Comparison of ENCODE assay signal across 8 cellular contexts in genomic region chr18:23828426-23828825, GRCh38.
DNase-seq lines count a peak whose midpoint lies in the region; ATAC-seq, FAIRE-seq and TF ChIP-seq lines count a peak whose summit lies in the region.

No MANE protein-coding gene starts in this region.

- H3K27ac ChIP-seq in right atrium auricular region, result no peak overlapping the region

- H3K4me3 ChIP-seq in GM06990 (replicated peaks; ENCODE audit: low read depth, low read length), result no peak overlapping the region
- no peak overlapping the region for H3K4me3 ChIP-seq in right atrium auricular region

- no peak overlapping the region for H3K4me3 Mint-ChIP-seq in activated CD4-positive, alpha-beta T cell treated with anti-CD3 and anti-CD28 coated beads for 36 hours

- no peaks in the 10 kb centered on the region for H3K36me3 ChIP-seq in GM06990 (ENCODE audit: control insufficient read depth, insufficient read depth, low read length)
- H3K36me3 ChIP-seq in right atrium auricular region, result no peaks in the 10 kb centered on the region

- no peak overlapping the region for H3K27ac Mint-ChIP-seq in activated CD4-positive, alpha-beta T cell treated with anti-CD3 and anti-CD28 coated beads for 36 hours

- no peak for TF ChIP-seq CTCF in GM06990 (IDR thresholded peaks at IDR 0.05; ENCODE audit: insufficient read depth, low read length, poor library complexity, severe bottlenecking)
- TF ChIP-seq CTCF in right atrium auricular region (IDR thresholded peaks at IDR 0.05), result no peak

- H3K9me3 ChIP-seq in right atrium auricular region, result no peaks in the 10 kb centered on the region

- CTCF ChIA-PET in activated CD4-positive, alpha-beta T cell treated with anti-CD3 and anti-CD28 coated beads for 36 hours (lab: Charles Lee), result interaction anchor here (0.6 to 2.2 kb wide), 7 partner anchors 10 to 287 kb away, joined by 3 to 6 read pairs (median 3); no protein-coding TSS in a partner anchor

- FAIRE-seq in HTR-8/SVneo (lab: Jason Lieb, UNC), result peak; percentile 71

- H3K36me3 Mint-ChIP-seq in activated CD4-positive, alpha-beta T cell treated with anti-CD3 and anti-CD28 coated beads for 36 hours (ENCODE audit: low read depth), result no peaks in the 10 kb centered on the region

- POLR2A ChIA-PET in activated CD4-positive, alpha-beta T cell treated with anti-CD3 and anti-CD28 coated beads for 36 hours (lab: Charles Lee), result interaction anchor here (0.7 to 1.1 kb wide), 3 partner anchors 201 to 227 kb away, joined by 3 read pairs; no protein-coding TSS in a partner anchor

- H3K9me3 Mint-ChIP-seq in activated CD4-positive, alpha-beta T cell treated with anti-CD3 and anti-CD28 coated beads for 36 hours (ENCODE audit: low read depth), result no peaks in the 10 kb centered on the region

- DNase-seq in GM06990 (ENCODE audit: extremely low read depth, insufficient read length), result peak; percentile 34
- DNase-seq in HTR-8/SVneo (ENCODE audit: insufficient read length, low spot score), result peak; percentile 43
- peak; percentile 48 for DNase-seq in activated CD4-positive, alpha-beta T cell treated with anti-CD3 and anti-CD28 coated beads for 36 hours
- DNase-seq in glomerular visceral epithelial cell (ENCODE audit: extremely low spot score), result peak; percentile 90
- no peak for DNase-seq in right atrium auricular region (ENCODE audit: low spot score)
- no peak for DNase-seq in NCI-H2107 (lab: John Stamatoyannopoulos, UW)
- DNase-seq in midbrain (lab: John Stamatoyannopoulos, UW), result no peak

- peaks cover 0 to 24% of the 10 kb centered on the region in 2 donors for H3K4me1 ChIP-seq in right atrium auricular region

- H3K4me1 Mint-ChIP-seq in activated CD4-positive, alpha-beta T cell treated with anti-CD3 and anti-CD28 coated beads for 36 hours, result peaks cover 46% of the 10 kb centered on the region

- ATAC-seq in GM21515 (IDR thresholded peaks at IDR 0.05; ENCODE audit: unreplicated experiment), result peak; percentile 75
- peak; percentile 94 for ATAC-seq in activated CD4-positive, alpha-beta T cell treated with anti-CD3 and anti-CD28 coated beads for 36 hours

- intact Hi-C loops in activated CD4-positive, alpha-beta T cell treated with anti-CD3 and anti-CD28 coated beads for 36 hours (cut with DNase I, micrococcal nuclease), result loop anchor here (2.0 to 5.0 kb wide), 2 partner anchors 89 to 226 kb away; no protein-coding TSS in a partner anchor

- H3K27me3 Mint-ChIP-seq in activated CD4-positive, alpha-beta T cell treated with anti-CD3 and anti-CD28 coated beads for 36 hours, result no peaks in the 10 kb centered on the region

- H3K27me3 ChIP-seq in GM06990 (replicated peaks; ENCODE audit: control insufficient read depth, insufficient read depth, low read length) (no peaks in the 10 kb centered on the region; the same call in 1 of the 2 replicates), right atrium auricular region (no peaks in the 10 kb centered on the region)

Comparison
In these comparisons a context has a peak if more than half of its experiments do, and no peak if none do; other contexts are left out.
1. DNase-seq: peak in GM06990 (single experiment), HTR-8/SVneo (single experiment), activated CD4-positive, alpha-beta T cell treated with anti-CD3 and anti-CD28 coated beads for 36 hours (single experiment) and glomerular visceral epithelial cell (single experiment); none in right atrium auricular region (single experiment), NCI-H2107 (single experiment) and midbrain (single experiment).